Comparison of ENCODE assay signal across 3 cellular contexts in the genomic region with DNA sequence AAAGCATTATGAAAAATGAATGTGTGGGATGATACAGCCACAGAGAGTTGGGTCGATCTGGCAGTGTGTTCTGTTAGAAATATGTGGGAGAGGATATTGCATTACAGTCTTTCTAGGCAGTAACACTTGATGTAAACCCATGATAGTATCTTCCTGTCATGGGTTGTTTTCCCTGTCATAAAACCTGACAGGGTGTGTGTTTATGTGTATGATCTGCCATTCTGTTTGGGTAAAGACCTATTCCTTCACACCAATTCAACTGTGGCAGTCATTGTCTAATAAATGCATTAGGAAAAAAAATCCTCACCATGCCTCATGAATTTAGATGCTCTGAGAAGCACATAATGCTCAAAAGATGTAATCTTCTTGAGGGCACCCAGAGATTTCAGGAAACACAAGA.
"Had no signal": no experiment of that assay in that cellular context is flagged by ENCODE, and none has a peak within 500 bp of the region (broad histone marks: within the 10 kb centered on the region; RNA-seq: fewer than 3 reads in every experiment).

No MANE protein-coding gene starts in this region.

- DNase-seq: GDM1, GF-D8 had no signal

- ATAC-seq: GM12878 had no signal

- H3K4me3 ChIP-seq: GM12878 had no signal
